ENCODE assay signal across 11 cellular contexts in genomic region chr1:115262886-115263285, GRCh38.
"Had no signal": no experiment of that assay in that cellular context is flagged by ENCODE, and none has a peak within 500 bp of the region (broad histone marks: within the 10 kb centered on the region; RNA-seq: fewer than 3 reads in every experiment).

No MANE protein-coding gene starts in this region.

- H3K27ac ChIP-seq: ascending aorta, dorsolateral prefrontal cortex, pancreas had no signal

- ATAC-seq: activated T-cell treated with anti-CD3 and anti-CD28 coated beads, Interleukin-2, amount 50 U/mL, for 72 hours; pancreas had no signal

- H3K4me3 ChIP-seq: ascending aorta, dorsolateral prefrontal cortex, esophagus squamous epithelium, lung, pancreas had no signal

- H3K4me1 ChIP-seq: ascending aorta, esophagus squamous epithelium, pancreas had no signal

- H3K36me3 ChIP-seq: ascending aorta, esophagus squamous epithelium, pancreas had no signal

- H3K9me3 ChIP-seq: pancreas had no signal

- DNase-seq: activated CD4-positive, alpha-beta T cell treated with anti-CD3 and anti-CD28 coated beads, Interleukin-2, amount 50 U/mL, for 4 hours; activated CD4-positive, CD25-positive, alpha-beta regulatory T cell treated with anti-CD3 and anti-CD28 coated beads, Interleukin-2, amount 50 U/mL, for 72 hours; activated T-cell treated with anti-CD3 and anti-CD28 coated beads, Interleukin-2, amount 50 U/mL, for 72 hours; dorsolateral prefrontal cortex; esophagus squamous epithelium; hypothalamus; naive B cell; pancreas; stimulated activated CD4-positive, alpha-beta T cell treated with anti-CD3 and anti-CD28 coated beads, Interleukin-4, amount 100 ng/mL, for 4 hours had no signal

- H3K27me3 ChIP-seq: ascending aorta, esophagus squamous epithelium, pancreas had no signal
